ENCODE assay signal across 30 cellular contexts in the genomic region with DNA sequence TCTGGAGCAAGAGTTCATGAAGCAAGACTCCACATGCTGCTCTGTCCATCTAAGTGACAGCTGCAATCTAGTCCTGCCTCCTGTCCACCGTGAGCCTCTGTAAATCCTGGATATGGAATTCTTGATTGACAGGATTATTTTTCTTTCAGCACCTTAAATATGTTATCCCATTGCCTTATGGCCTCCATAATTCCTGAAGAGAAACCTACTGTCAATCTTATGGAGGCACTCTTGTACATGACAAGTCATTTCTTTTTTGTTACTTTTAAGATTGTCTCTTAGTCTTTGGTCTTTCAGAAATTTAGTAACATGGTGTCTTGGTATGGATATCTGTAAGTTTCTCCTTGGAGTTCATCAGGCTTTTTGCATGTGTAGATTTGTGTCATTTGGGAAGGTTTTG.
"Had no signal": no experiment of that assay in that cellular context is flagged by ENCODE, and none has a peak within 500 bp of the region (broad histone marks: within the 10 kb centered on the region; RNA-seq: fewer than 3 reads in every experiment).

No MANE protein-coding gene starts in this region.

- FAIRE-seq: small intestine had no signal

- H2AFZ ChIP-seq: neural progenitor cell, parathyroid adenoma had no signal

- H3K4me3 Mint-ChIP-seq: naive thymus-derived CD4-positive, alpha-beta T cell; natural killer cell; nephron; neural progenitor cell; stimulated activated memory B cell treated with anti-CD40 and anti-IgM and Interleukin-4, amounts not matched to agents 10 μg/mL and 1 μg/mL and 100 μg/mL, for 72 hours; stimulated activated naive CD8-positive, alpha-beta T cell treated with anti-CD3 and anti-CD28 coated beads, Interleukin-15, amount 100 ng/mL, for 72 hours; type B pancreatic cell had no signal

- H3K4me3 ChIP-seq: neural progenitor cell, ovary, psoas muscle, suprapubic skin, testis, tibial artery, transverse colon, upper lobe of right lung, uterus had no signal

- H3K4me1 ChIP-seq: neural progenitor cell, parathyroid adenoma, psoas muscle, suprapubic skin, testis, tibial artery, transverse colon, upper lobe of right lung, uterus had no signal

- H3K27ac ChIP-seq: neural progenitor cell, ovary, parathyroid adenoma, psoas muscle, suprapubic skin, testis, tibial artery, transverse colon, upper lobe of right lung, uterus had no signal

- ATAC-seq: naive thymus-derived CD4-positive, alpha-beta T cell; natural killer cell; psoas muscle; right cardiac atrium; sciatic nerve; stimulated activated memory B cell treated with anti-CD40 and anti-IgM and Interleukin-4, amounts not matched to agents 10 μg/mL and 1 μg/mL and 100 μg/mL, for 72 hours; stimulated activated naive CD8-positive, alpha-beta T cell treated with anti-CD3 and anti-CD28 coated beads, Interleukin-15, Interleukin-2, amounts not matched to agents 100 U/mL and 50 U/mL, for 24 hours; upper lobe of right lung had no signal

- H3K4me1 Mint-ChIP-seq: naive thymus-derived CD4-positive, alpha-beta T cell; natural killer cell; nephron; neural progenitor cell; stimulated activated memory B cell treated with anti-CD40 and anti-IgM and Interleukin-4, amounts not matched to agents 10 μg/mL and 1 μg/mL and 100 μg/mL, for 72 hours; stimulated activated naive CD8-positive, alpha-beta T cell treated with anti-CD3 and anti-CD28 coated beads, Interleukin-15, amount 100 ng/mL, for 72 hours had no signal

- H3K27ac Mint-ChIP-seq: naive thymus-derived CD4-positive, alpha-beta T cell; natural killer cell; nephron; neural progenitor cell; progenitor cell of endocrine pancreas; stimulated activated memory B cell treated with anti-CD40 and anti-IgM and Interleukin-4, amounts not matched to agents 10 μg/mL and 1 μg/mL and 100 μg/mL, for 72 hours; stimulated activated naive CD8-positive, alpha-beta T cell treated with anti-CD3 and anti-CD28 coated beads, Interleukin-15, amount 100 ng/mL, for 72 hours; type B pancreatic cell had no signal

- H3K4me2 ChIP-seq: neural progenitor cell had no signal

- H3K79me2 ChIP-seq: parathyroid adenoma had no signal

- H3K27me3 ChIP-seq: neural progenitor cell, ovary, suprapubic skin, testis, tibial artery, transverse colon, upper lobe of right lung, uterus had no signal

- DNase-seq: naive thymus-derived CD4-positive, alpha-beta T cell; natural killer cell; occipital lobe; ovary; posterior cingulate gyrus; psoas muscle; right cardiac atrium; small intestine; stimulated activated CD4-positive, alpha-beta T cell treated with anti-CD3 and anti-CD28 coated beads, Interleukin-15, amount 100 ng/mL, for 24 hours; stimulated activated CD4-positive, alpha-beta T cell treated with anti-CD3 and anti-CD28 coated beads, Interleukin-2, amount 100 ng/mL, for 24 hours; stimulated activated CD4-positive, alpha-beta T cell treated with anti-CD3 and anti-CD28 coated beads, Interleukin-2, amount 100 ng/mL, for 48 hours; stimulated activated CD4-positive, alpha-beta T cell treated with anti-CD3 and anti-CD28 coated beads, Interleukin-4, amount 100 ng/mL, for 4 hours; stimulated activated CD8-positive, alpha-beta memory T cell treated with anti-CD3 and anti-CD28 coated beads, Interleukin-4, amount 100 ng/mL, for 48 hours; stimulated activated naive CD4-positive, alpha-beta T cell; stimulated activated naive CD8-positive, alpha-beta T cell treated with anti-CD3 and anti-CD28 coated beads, Interleukin-15, amount 100 ng/mL, for 72 hours; stimulated activated naive CD8-positive, alpha-beta T cell treated with anti-CD3 and anti-CD28 coated beads, Interleukin-15, Interleukin-2, amounts not matched to agents 100 U/mL and 50 U/mL, for 24 hours; substantia nigra; testis; tibial artery; transverse colon; upper lobe of right lung; uterus had no signal

- H3K9me3 ChIP-seq: ovary, psoas muscle, testis, tibial artery, transverse colon, upper lobe of right lung, uterus had no signal

- H3K36me3 Mint-ChIP-seq: naive thymus-derived CD4-positive, alpha-beta T cell; natural killer cell; neural progenitor cell; stimulated activated memory B cell treated with anti-CD40 and anti-IgM and Interleukin-4, amounts not matched to agents 10 μg/mL and 1 μg/mL and 100 μg/mL, for 72 hours; type B pancreatic cell had no signal

- H3K9ac ChIP-seq: neural progenitor cell, parathyroid adenoma had no signal

- H3K27me3 Mint-ChIP-seq: progenitor cell of endocrine pancreas; stimulated activated memory B cell treated with anti-CD40 and anti-IgM and Interleukin-4, amounts not matched to agents 10 μg/mL and 1 μg/mL and 100 μg/mL, for 72 hours; type B pancreatic cell had no signal

- H3K36me3 ChIP-seq: neural progenitor cell, ovary, suprapubic skin, tibial artery, transverse colon, upper lobe of right lung, uterus had no signal
